In the genomic region with DNA sequence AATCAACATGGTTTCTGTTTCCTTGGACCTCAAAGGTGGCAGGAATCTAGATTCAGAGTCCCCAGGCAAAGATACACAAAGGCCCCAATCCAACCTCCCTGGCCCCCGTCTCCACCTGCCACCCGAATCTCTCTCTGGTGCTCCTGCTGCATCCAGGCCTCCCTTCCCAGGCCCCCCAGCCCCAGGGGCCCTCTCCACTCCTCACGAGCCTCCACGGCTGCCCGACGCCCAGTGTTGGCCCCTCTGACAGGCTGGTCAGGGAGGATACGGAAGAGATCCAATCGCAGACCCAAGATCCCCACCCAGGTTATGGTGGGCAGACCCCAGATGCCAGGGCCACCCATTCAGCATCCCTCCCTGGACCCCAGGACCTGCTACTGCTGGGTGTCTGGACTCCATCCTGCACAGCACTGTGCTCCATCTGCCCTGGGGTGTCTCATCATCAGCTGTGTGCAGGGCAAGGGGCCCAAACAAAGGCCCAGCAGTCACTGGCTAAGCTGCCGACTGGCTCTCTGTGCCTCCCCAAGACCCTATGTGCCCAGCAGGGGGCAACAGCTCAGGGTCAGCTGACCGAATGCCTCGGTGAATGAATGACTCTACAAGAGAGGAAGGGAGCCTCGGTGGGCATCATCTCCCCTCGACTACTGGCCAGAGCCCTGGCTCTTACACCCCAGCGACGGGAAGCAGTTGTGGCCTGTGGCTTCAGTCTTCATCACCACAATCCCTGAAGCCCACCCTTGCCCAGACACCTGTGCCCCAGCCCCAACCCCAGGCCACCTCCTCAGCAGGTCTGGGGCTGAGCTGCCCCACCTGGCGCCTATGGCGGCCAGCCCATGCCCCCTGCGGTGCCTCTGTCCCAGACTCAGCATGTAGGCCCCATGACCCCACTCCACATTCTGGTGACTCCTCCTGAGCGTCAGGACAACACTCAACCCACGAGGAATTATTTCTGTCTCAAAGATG, we compare ENCODE assay signal across 15 cellular contexts. TPM values are rescaled to one million over a fixed set of nuclear protein-coding genes. Genes with fewer than 3 reads are reported as not detected.
DNase-seq lines count a peak whose midpoint lies in the region; ATAC-seq and TF ChIP-seq lines count a peak whose summit lies in the region.
"Had no signal": no experiment of that assay in that cellular context is flagged by ENCODE, and none has a peak within 500 bp of the region (broad histone marks: within the 10 kb centered on the region; RNA-seq: fewer than 3 reads in every experiment).

No MANE protein-coding gene starts in this region.

- H3K56ac ChIP-seq in mesendoderm (ENCODE audit: low read length) = no peak overlapping the region

- H3K4ac ChIP-seq in mesendoderm (ENCODE audit: low read depth, low read length) = no peak overlapping the region

- H3K9me3 Mint-ChIP-seq in activated naive CD8-positive, alpha-beta T cell (ENCODE audit: low read depth) = no peaks in the 10 kb centered on the region
- H3K9me3 Mint-ChIP-seq in activated naive CD8-positive, alpha-beta T cell treated with anti-CD3 and anti-CD28 coated beads, Interleukin-2, amount 50 U/mL, for 24 hours = no peaks in the 10 kb centered on the region
- H3K9me3 Mint-ChIP-seq: naive B cell had no signal

- H4K5ac ChIP-seq in mesendoderm (ENCODE audit: low read length) = no peak overlapping the region

- no peak overlapping the region for H2BK5ac ChIP-seq in mesendoderm (ENCODE audit: low read length)

- H4K8ac ChIP-seq in mesendoderm (ENCODE audit: low read depth, low read length) = no peak overlapping the region

- H3K27ac Mint-ChIP-seq in activated naive CD8-positive, alpha-beta T cell = peak overlapping the region; percentile 51
- H3K27ac Mint-ChIP-seq in activated naive CD8-positive, alpha-beta T cell treated with anti-CD3 and anti-CD28 coated beads, Interleukin-2, amount 50 U/mL, for 24 hours = no peak overlapping the region

- no peaks in the 10 kb centered on the region for H3K36me3 Mint-ChIP-seq in activated naive CD8-positive, alpha-beta T cell
- H3K36me3 Mint-ChIP-seq in activated naive CD8-positive, alpha-beta T cell treated with anti-CD3 and anti-CD28 coated beads, Interleukin-2, amount 50 U/mL, for 24 hours (ENCODE audit: low read depth) = no peaks in the 10 kb centered on the region
- H3K36me3 Mint-ChIP-seq: naive B cell had no signal

- H2BK15ac ChIP-seq in mesendoderm (replicated peaks; ENCODE audit: low read depth) = no peak overlapping the region

- H3K36me3 ChIP-seq in mesendoderm (ENCODE audit: control insufficient read depth, insufficient read depth, low read length) (no peaks in the 10 kb centered on the region), transverse colon (no peaks in the 10 kb centered on the region)

- no peak overlapping the region for H3K9ac ChIP-seq in mesendoderm (ENCODE audit: low read length)
- H3K9ac ChIP-seq: KMS-11 had no signal

- no peak for TF ChIP-seq EP300 in transverse colon (IDR thresholded peaks at IDR 0.05; ENCODE audit: low read depth)

- no CpG with 5 or more reads among the region's 20 CpGs for WGBS in mesendoderm (ENCODE audit: extremely low coverage, insufficient coverage, low lambda C conversion rate)
- 90 to 96% methylated on average over 5 to 20 of the region's 20 CpGs for WGBS in transverse colon (ENCODE audit: low coverage in 1 of 2), 2 donors

- no peaks in the 10 kb centered on the region for H3K9me3 ChIP-seq in transverse colon

- peaks cover 38% of the 10 kb centered on the region for H3K4me1 Mint-ChIP-seq in activated naive CD8-positive, alpha-beta T cell (ENCODE audit: low read depth)
- peaks cover 18% of the 10 kb centered on the region for H3K4me1 Mint-ChIP-seq in activated naive CD8-positive, alpha-beta T cell treated with anti-CD3 and anti-CD28 coated beads, Interleukin-2, amount 50 U/mL, for 24 hours

- in situ Hi-C loops in transverse colon (cut with MboI; ENCODE audit: low pct_ligation_motif_present in 1 of 4, low pct_unique_long_range_greater_than_20kb in 1 of 4, low sequenced_read_pairs in 3 of 4) = no loop called here

- intact Hi-C loops in transverse colon (cut with DNase I; ENCODE audit: low total_unique reads) = no loop called here

- no peaks in the 10 kb centered on the region for H3K27me3 ChIP-seq in mesendoderm (ENCODE audit: insufficient read depth, low read length, poor library complexity)
- H3K27me3 ChIP-seq in transverse colon = no peaks in the 10 kb centered on the region

- H3K79me2 ChIP-seq in mesendoderm (ENCODE audit: control insufficient read depth, insufficient read depth, low read length) = no peaks in the 10 kb centered on the region

- H3K4me2 ChIP-seq in mesendoderm (ENCODE audit: low read length) = no peak overlapping the region
- H3K4me2 ChIP-seq: KMS-11 had no signal

- no peak overlapping the region for H3K23ac ChIP-seq in mesendoderm (ENCODE audit: low read length)

- no peak for TF ChIP-seq POLR2A in transverse colon (IDR thresholded peaks at IDR 0.05)

- no peak for TF ChIP-seq CTCF in transverse colon (IDR thresholded peaks at IDR 0.05)

- no peaks in the 10 kb centered on the region for H3K27me3 Mint-ChIP-seq in activated naive CD8-positive, alpha-beta T cell
- H3K27me3 Mint-ChIP-seq in activated naive CD8-positive, alpha-beta T cell treated with anti-CD3 and anti-CD28 coated beads, Interleukin-2, amount 50 U/mL, for 24 hours = no peaks in the 10 kb centered on the region
- H3K27me3 Mint-ChIP-seq: naive B cell had no signal

- no peak overlapping the region for H3K18ac ChIP-seq in mesendoderm (ENCODE audit: low read length)

- H3K4me3 ChIP-seq in mesendoderm (ENCODE audit: low read length) (no peak overlapping the region), transverse colon (no peak overlapping the region)
- H3K4me3 ChIP-seq: skin epidermis had no signal

- H2BK120ac ChIP-seq in mesendoderm (ENCODE audit: low read depth, low read length) = no peak overlapping the region

- H3K4me1 ChIP-seq in mesendoderm (ENCODE audit: control insufficient read depth, low read depth, low read length) (no peaks in the 10 kb centered on the region), transverse colon (peaks cover 6 to 37% (median 22%) of the 10 kb centered on the region in 4 donors)

- H3K79me1 ChIP-seq in mesendoderm (ENCODE audit: low read length) = no peaks in the 10 kb centered on the region

- H3K27ac ChIP-seq in angular gyrus (ENCODE audit: low read depth, low read length) = peak overlapping the region; percentile 4
- H3K27ac ChIP-seq in mesendoderm (ENCODE audit: low read depth, low read length) = no peak overlapping the region
- H3K27ac ChIP-seq in transverse colon = peak overlapping the region; percentile 7 to 83 (median 68)
- H3K27ac ChIP-seq: KMS-11 had no signal

- ATAC-seq in activated naive CD8-positive, alpha-beta T cell treated with anti-CD3 and anti-CD28 coated beads, Interleukin-2, amount 50 U/mL, for 24 hours = no peak
- ATAC-seq in HG03045 (IDR thresholded peaks at IDR 0.05; ENCODE audit: unreplicated experiment) (no peak), SK-N-SH treated with all-trans-retinoic acid at 6 μM for 48 hours (no peak)

- no peak for DNase-seq in activated naive CD8-positive, alpha-beta T cell treated with anti-CD3 and anti-CD28 coated beads, Interleukin-2, amount 50 U/mL, for 24 hours
- DNase-seq in mesendoderm (peak; percentile 31), transverse colon (no peak), NCI-H2107 (lab: John Stamatoyannopoulos, UW) (no peak)
- DNase-seq: ACHN; activated CD4-positive, alpha-beta T cell treated with anti-CD3 and anti-CD28 coated beads, Interleukin-2, amount 50 U/mL, for 48 hours; activated gamma-delta T cell treated with Interleukin-2 at 50 U/mL for 16 hours; naive B cell; NCI-H187 treated with DMSO at 0.1 percent for 48 hours had no signal

- no peak overlapping the region for H3K4me3 Mint-ChIP-seq in activated naive CD8-positive, alpha-beta T cell
- H3K4me3 Mint-ChIP-seq in activated naive CD8-positive, alpha-beta T cell treated with anti-CD3 and anti-CD28 coated beads, Interleukin-2, amount 50 U/mL, for 24 hours = no peak overlapping the region

- no peak overlapping the region for H2AK5ac ChIP-seq in mesendoderm (ENCODE audit: low read length)

TF ChIP-seq in SK-N-SH treated with all-trans-retinoic acid at 6 μM for 48 hours, 23 proteins besides CTCF, POLR2A, EP300 and RAD21 (continues in another document):
- TF ChIP-seq ZC3H10 (CRISPR knock-in tag; IDR thresholded peaks at IDR 0.05) = no peak
- TF ChIP-seq, protein P1, sequence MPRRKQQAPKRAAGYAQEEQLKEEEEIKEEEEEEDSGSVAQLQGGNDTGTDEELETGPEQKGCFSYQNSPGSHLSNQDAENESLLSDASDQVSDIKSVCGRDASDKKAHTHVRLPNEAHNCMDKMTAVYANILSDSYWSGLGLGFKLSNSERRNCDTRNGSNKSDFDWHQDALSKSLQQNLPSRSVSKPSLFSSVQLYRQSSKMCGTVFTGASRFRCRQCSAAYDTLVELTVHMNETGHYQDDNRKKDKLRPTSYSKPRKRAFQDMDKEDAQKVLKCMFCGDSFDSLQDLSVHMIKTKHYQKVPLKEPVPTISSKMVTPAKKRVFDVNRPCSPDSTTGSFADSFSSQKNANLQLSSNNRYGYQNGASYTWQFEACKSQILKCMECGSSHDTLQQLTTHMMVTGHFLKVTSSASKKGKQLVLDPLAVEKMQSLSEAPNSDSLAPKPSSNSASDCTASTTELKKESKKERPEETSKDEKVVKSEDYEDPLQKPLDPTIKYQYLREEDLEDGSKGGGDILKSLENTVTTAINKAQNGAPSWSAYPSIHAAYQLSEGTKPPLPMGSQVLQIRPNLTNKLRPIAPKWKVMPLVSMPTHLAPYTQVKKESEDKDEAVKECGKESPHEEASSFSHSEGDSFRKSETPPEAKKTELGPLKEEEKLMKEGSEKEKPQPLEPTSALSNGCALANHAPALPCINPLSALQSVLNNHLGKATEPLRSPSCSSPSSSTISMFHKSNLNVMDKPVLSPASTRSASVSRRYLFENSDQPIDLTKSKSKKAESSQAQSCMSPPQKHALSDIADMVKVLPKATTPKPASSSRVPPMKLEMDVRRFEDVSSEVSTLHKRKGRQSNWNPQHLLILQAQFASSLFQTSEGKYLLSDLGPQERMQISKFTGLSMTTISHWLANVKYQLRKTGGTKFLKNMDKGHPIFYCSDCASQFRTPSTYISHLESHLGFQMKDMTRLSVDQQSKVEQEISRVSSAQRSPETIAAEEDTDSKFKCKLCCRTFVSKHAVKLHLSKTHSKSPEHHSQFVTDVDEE (CRISPR knock-in tag; IDR thresholded peaks at IDR 0.05) = no peak
- TF ChIP-seq GLIS3 (CRISPR knock-in tag; IDR thresholded peaks at IDR 0.05) = no peak
- TF ChIP-seq ARNTL (CRISPR knock-in tag; IDR thresholded peaks at IDR 0.05; ENCODE audit: borderline replicate concordance, low read depth) = no peak
- no peak for TF ChIP-seq ZNF565 (CRISPR knock-in tag; conservative IDR thresholded peaks at IDR 0.05; ENCODE audit: low read depth)
- TF ChIP-seq RARB (CRISPR knock-in tag; IDR thresholded peaks at IDR 0.05) = no peak
- TF ChIP-seq ESRRG (CRISPR knock-in tag; IDR thresholded peaks at IDR 0.05) = no peak
- no peak for TF ChIP-seq ZNF8 (CRISPR knock-in tag; IDR thresholded peaks at IDR 0.05)

RNA-seq across cellular contexts. Expression of a gene that starts 2.0 kb away (rescaled TPM):
- 0.03 TPM for polyA plus RNA-seq in mesendoderm (2013, experiment 1 of 2)
- 0.04 TPM for polyA plus RNA-seq in mesendoderm (2013, experiment 2 of 2)
- total RNA-seq in transverse colon = under 1 TPM in 1 of 4 donors, not detected in 3; 0.14 TPM

RNA-seq across cellular contexts. Expression of a gene that starts 31.4 kb away (rescaled TPM):
- polyA plus RNA-seq in mesendoderm (2013, experiment 1 of 2) = 5.0 TPM
- polyA plus RNA-seq in mesendoderm (2013, experiment 2 of 2) = 5.2 TPM
- 100 to 1,000 TPM in 2 of 4 donors, 10 to 100 TPM in 2; 34.5 to 198 (median 91.3) TPM for total RNA-seq in transverse colon

RNA-seq across cellular contexts. Expression of a gene that starts 57.3 kb away (rescaled TPM):
- 7.2 TPM for polyA plus RNA-seq in mesendoderm (2013, experiment 1 of 2)
- 7.2 TPM for polyA plus RNA-seq in mesendoderm (2013, experiment 2 of 2)
- total RNA-seq in transverse colon = 10 to 100 TPM in 1 of 4 donors, 1 to 10 TPM in 3; 6.8 to 13.7 (median 8.3) TPM
